In genomic region chr19:48123907-48124675, GRCh38 we compare ENCODE assay signal across 1 cellular context.
TF ChIP-seq lines count a peak whose summit lies in the region.

No MANE protein-coding gene starts in this region.

TF ChIP-seq in endothelial cell of umbilical vein, 7 proteins besides CTCF, POLR2A, EP300 and RAD21:
- TF ChIP-seq GATA2 (IDR thresholded peaks at IDR 0.05; ENCODE audit: insufficient read depth, insufficient read length, low read depth, low read length) (no peak), POLR2AphosphoS5 (IDR thresholded peaks at IDR 0.05; ENCODE audit: insufficient read depth, low read depth, low read length) (peak; percentile 82), EZH2 (IDR thresholded peaks at IDR 0.05; ENCODE audit: borderline replicate concordance, low read depth, low read length, severe bottlenecking) (no peak), FOS (IDR thresholded peaks at IDR 0.05; ENCODE audit: borderline replicate concordance, insufficient read depth, low read length) (peak; percentile 90), MAX (IDR thresholded peaks at IDR 0.05; ENCODE audit: insufficient read depth, insufficient read length) (peak; percentile 10), JUN (IDR thresholded peaks at IDR 0.05; ENCODE audit: borderline replicate concordance, insufficient read depth, insufficient read length, low read depth) (peak; percentile 77), MYC (IDR thresholded peaks at IDR 0.05; ENCODE audit: low read depth, low read length) (peak; percentile 29)
